ENCODE assay signal across 1 cellular context in the genomic region with DNA sequence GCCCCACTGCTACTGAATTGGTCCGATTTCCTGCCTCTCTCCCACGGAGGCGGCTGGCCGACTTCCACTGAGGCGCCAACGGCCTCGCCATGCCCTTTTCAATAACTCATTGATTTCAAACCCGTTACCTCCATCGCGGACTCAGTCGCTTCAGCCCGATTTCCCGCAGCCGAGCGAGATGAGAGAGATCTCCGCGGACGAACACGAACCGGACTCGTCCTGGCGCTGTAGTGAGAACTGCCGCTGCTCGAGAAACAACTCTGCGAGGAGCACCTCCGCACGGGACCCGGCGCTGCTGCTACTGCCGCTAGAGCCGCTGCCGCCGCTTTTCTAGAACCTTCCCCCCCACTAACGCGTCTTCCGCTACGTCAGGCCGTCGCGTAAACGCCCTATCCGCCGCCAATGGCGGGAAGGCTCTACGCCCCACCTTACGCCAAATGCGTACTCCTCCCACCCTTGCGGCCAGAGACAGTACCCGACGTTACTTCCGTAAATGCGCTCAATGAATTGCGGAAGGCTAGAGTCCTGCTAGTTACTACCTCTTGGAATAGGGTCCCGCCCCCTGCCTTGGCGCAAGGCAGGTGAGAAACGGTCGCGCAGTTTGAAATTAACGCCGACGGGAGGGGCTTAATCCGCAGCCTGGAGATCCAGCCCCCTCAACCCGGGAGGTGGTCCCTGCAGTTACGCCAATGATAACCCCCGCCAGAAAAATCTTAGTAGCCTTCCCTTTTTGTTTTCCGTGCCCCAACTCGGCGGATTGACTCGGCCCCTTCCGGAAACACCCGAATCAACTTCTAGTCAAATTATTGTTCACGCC.
TF ChIP-seq lines count a peak whose summit lies in the region.

A gene (minus strand): TSS at position 303 of the 817 bp plus-strand sequence. CDS start 169 bp downstream, at position 134.

TF ChIP-seq in K562, 482 proteins besides CTCF, POLR2A, EP300 and RAD21 (continued from another document and continues in another):
- TF ChIP-seq ZNF133 (CRISPR knock-in tag; IDR thresholded peaks at IDR 0.05) (no peak), NR4A1 (CRISPR knock-in tag; IDR thresholded peaks at IDR 0.05) (no peak), NR4A1 (tag; IDR thresholded peaks at IDR 0.05) (no peak), ZNF445 (CRISPR knock-in tag; IDR thresholded peaks at IDR 0.05; ENCODE audit: low read depth) (no peak), CREBBP (IDR thresholded peaks at IDR 0.05; ENCODE audit: low read depth, low read length) (no peak), MEF2D (tag; conservative IDR thresholded peaks at IDR 0.05; ENCODE audit: low read depth) (no peak), C11orf30 (IDR thresholded peaks at IDR 0.05; ENCODE audit: low read depth) (no peak), KLF10 (CRISPR knock-in tag; IDR thresholded peaks at IDR 0.05) (no peak), SIX5 (IDR thresholded peaks at IDR 0.05; ENCODE audit: borderline replicate concordance in 1 of 2, insufficient read depth in 1 of 2, low read depth in 1 of 2, low read length in 2 of 2) (peak; percentile 25 to 40; a peak in 2 of 4 replicates), HNRNPLL (IDR thresholded peaks at IDR 0.05; ENCODE audit: low read depth, low read length, poor library complexity, severe bottlenecking) (peak; percentile 99), ZKSCAN1 (IDR thresholded peaks at IDR 0.05; ENCODE audit: low read depth, low read length) (peak; percentile 57; the same call in 1 of the 2 replicates), MCM3 (IDR thresholded peaks at IDR 0.05) (no peak), TEAD4 (IDR thresholded peaks at IDR 0.05; ENCODE audit: low read length) (no peak), TEAD4 (CRISPR knock-in tag; IDR thresholded peaks at IDR 0.05; ENCODE audit: borderline replicate concordance) (no peak), ZSCAN29 (IDR thresholded peaks at IDR 0.05) (no peak), U2AF2 (optimal IDR thresholded peaks at IDR 0.05; ENCODE audit: low read depth, low read length) (no peak), NFXL1 (CRISPR knock-in tag; IDR thresholded peaks at IDR 0.05) (no peak), CC2D1A (IDR thresholded peaks at IDR 0.05) (peak; percentile 98), BMI1 (IDR thresholded peaks at IDR 0.05; ENCODE audit: low read length) (no peak), ARNT (IDR thresholded peaks at IDR 0.05) (peak; percentile 20 to 31; a peak in 2 of 4 replicates), CBX3 (IDR thresholded peaks at IDR 0.05; ENCODE audit: borderline replicate concordance in 1 of 2, low read length in 2 of 2) (0 out of 3 replicates have a peak, but pooled peaks of 1 of the 2 experiments have one; percentile 12), EGR1 (conservative IDR thresholded peaks at IDR 0.05) (no peak; the same call in 1 of the 2 replicates), ZNF165 (CRISPR knock-in tag; IDR thresholded peaks at IDR 0.05; ENCODE audit: borderline replicate concordance) (no peak), MCM7 (IDR thresholded peaks at IDR 0.05) (no peak), ETV5 (CRISPR knock-in tag; IDR thresholded peaks at IDR 0.05; ENCODE audit: low read depth) (no peak), SMARCA5 (IDR thresholded peaks at IDR 0.05) (no peak), FOXJ2 (tag; IDR thresholded peaks at IDR 0.05) (peak; percentile 70), DMBX1 (CRISPR knock-in tag; IDR thresholded peaks at IDR 0.05; ENCODE audit: borderline replicate concordance) (0 out of 2 replicates have a peak, but pooled peaks have one; percentile 4), ZNF644 (tag; IDR thresholded peaks at IDR 0.05; ENCODE audit: low read depth) (no peak), JUN (IDR thresholded peaks at IDR 0.05; ENCODE audit: borderline replicate concordance, low read depth, low read length) (0 out of 2 replicates have a peak, but pooled peaks have one; percentile 18), JUN (CRISPR knock-in tag; IDR thresholded peaks at IDR 0.05; ENCODE audit: borderline replicate concordance) (no peak), NUFIP1 (IDR thresholded peaks at IDR 0.05; ENCODE audit: partially characterized antibody) (no peak), ZNF274 (IDR thresholded peaks at IDR 0.05; ENCODE audit: borderline replicate concordance, low read depth, low read length) (no peak), MXI1 (IDR thresholded peaks at IDR 0.05; ENCODE audit: low read depth, low read length) (no peak)
- TF ChIP-seq, protein P1, sequence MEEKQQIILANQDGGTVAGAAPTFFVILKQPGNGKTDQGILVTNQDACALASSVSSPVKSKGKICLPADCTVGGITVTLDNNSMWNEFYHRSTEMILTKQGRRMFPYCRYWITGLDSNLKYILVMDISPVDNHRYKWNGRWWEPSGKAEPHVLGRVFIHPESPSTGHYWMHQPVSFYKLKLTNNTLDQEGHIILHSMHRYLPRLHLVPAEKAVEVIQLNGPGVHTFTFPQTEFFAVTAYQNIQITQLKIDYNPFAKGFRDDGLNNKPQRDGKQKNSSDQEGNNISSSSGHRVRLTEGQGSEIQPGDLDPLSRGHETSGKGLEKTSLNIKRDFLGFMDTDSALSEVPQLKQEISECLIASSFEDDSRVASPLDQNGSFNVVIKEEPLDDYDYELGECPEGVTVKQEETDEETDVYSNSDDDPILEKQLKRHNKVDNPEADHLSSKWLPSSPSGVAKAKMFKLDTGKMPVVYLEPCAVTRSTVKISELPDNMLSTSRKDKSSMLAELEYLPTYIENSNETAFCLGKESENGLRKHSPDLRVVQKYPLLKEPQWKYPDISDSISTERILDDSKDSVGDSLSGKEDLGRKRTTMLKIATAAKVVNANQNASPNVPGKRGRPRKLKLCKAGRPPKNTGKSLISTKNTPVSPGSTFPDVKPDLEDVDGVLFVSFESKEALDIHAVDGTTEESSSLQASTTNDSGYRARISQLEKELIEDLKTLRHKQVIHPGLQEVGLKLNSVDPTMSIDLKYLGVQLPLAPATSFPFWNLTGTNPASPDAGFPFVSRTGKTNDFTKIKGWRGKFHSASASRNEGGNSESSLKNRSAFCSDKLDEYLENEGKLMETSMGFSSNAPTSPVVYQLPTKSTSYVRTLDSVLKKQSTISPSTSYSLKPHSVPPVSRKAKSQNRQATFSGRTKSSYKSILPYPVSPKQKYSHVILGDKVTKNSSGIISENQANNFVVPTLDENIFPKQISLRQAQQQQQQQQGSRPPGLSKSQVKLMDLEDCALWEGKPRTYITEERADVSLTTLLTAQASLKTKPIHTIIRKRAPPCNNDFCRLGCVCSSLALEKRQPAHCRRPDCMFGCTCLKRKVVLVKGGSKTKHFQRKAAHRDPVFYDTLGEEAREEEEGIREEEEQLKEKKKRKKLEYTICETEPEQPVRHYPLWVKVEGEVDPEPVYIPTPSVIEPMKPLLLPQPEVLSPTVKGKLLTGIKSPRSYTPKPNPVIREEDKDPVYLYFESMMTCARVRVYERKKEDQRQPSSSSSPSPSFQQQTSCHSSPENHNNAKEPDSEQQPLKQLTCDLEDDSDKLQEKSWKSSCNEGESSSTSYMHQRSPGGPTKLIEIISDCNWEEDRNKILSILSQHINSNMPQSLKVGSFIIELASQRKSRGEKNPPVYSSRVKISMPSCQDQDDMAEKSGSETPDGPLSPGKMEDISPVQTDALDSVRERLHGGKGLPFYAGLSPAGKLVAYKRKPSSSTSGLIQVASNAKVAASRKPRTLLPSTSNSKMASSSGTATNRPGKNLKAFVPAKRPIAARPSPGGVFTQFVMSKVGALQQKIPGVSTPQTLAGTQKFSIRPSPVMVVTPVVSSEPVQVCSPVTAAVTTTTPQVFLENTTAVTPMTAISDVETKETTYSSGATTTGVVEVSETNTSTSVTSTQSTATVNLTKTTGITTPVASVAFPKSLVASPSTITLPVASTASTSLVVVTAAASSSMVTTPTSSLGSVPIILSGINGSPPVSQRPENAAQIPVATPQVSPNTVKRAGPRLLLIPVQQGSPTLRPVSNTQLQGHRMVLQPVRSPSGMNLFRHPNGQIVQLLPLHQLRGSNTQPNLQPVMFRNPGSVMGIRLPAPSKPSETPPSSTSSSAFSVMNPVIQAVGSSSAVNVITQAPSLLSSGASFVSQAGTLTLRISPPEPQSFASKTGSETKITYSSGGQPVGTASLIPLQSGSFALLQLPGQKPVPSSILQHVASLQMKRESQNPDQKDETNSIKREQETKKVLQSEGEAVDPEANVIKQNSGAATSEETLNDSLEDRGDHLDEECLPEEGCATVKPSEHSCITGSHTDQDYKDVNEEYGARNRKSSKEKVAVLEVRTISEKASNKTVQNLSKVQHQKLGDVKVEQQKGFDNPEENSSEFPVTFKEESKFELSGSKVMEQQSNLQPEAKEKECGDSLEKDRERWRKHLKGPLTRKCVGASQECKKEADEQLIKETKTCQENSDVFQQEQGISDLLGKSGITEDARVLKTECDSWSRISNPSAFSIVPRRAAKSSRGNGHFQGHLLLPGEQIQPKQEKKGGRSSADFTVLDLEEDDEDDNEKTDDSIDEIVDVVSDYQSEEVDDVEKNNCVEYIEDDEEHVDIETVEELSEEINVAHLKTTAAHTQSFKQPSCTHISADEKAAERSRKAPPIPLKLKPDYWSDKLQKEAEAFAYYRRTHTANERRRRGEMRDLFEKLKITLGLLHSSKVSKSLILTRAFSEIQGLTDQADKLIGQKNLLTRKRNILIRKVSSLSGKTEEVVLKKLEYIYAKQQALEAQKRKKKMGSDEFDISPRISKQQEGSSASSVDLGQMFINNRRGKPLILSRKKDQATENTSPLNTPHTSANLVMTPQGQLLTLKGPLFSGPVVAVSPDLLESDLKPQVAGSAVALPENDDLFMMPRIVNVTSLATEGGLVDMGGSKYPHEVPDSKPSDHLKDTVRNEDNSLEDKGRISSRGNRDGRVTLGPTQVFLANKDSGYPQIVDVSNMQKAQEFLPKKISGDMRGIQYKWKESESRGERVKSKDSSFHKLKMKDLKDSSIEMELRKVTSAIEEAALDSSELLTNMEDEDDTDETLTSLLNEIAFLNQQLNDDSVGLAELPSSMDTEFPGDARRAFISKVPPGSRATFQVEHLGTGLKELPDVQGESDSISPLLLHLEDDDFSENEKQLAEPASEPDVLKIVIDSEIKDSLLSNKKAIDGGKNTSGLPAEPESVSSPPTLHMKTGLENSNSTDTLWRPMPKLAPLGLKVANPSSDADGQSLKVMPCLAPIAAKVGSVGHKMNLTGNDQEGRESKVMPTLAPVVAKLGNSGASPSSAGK (IDR thresholded peaks at IDR 0.05), result no peak; the same call in 1 of the 2 replicates
- TF ChIP-seq, protein P2, sequence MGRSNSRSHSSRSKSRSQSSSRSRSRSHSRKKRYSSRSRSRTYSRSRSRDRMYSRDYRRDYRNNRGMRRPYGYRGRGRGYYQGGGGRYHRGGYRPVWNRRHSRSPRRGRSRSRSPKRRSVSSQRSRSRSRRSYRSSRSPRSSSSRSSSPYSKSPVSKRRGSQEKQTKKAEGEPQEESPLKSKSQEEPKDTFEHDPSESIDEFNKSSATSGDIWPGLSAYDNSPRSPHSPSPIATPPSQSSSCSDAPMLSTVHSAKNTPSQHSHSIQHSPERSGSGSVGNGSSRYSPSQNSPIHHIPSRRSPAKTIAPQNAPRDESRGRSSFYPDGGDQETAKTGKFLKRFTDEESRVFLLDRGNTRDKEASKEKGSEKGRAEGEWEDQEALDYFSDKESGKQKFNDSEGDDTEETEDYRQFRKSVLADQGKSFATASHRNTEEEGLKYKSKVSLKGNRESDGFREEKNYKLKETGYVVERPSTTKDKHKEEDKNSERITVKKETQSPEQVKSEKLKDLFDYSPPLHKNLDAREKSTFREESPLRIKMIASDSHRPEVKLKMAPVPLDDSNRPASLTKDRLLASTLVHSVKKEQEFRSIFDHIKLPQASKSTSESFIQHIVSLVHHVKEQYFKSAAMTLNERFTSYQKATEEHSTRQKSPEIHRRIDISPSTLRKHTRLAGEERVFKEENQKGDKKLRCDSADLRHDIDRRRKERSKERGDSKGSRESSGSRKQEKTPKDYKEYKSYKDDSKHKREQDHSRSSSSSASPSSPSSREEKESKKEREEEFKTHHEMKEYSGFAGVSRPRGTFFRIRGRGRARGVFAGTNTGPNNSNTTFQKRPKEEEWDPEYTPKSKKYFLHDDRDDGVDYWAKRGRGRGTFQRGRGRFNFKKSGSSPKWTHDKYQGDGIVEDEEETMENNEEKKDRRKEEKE (IDR thresholded peaks at IDR 0.05; ENCODE audit: borderline replicate concordance in 1 of 2, control insufficient read depth in 1 of 2, low read depth in 2 of 2, low read length in 1 of 2), result peak in 1 of 2 experiments; percentile 86; a peak in 2 of 4 replicates
- TF ChIP-seq, protein P3, sequence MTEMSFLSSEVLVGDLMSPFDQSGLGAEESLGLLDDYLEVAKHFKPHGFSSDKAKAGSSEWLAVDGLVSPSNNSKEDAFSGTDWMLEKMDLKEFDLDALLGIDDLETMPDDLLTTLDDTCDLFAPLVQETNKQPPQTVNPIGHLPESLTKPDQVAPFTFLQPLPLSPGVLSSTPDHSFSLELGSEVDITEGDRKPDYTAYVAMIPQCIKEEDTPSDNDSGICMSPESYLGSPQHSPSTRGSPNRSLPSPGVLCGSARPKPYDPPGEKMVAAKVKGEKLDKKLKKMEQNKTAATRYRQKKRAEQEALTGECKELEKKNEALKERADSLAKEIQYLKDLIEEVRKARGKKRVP (CRISPR knock-in tag; IDR thresholded peaks at IDR 0.05), result 0 out of 2 replicates have a peak, but pooled peaks have one; percentile 49
- TF ChIP-seq, protein P4, sequence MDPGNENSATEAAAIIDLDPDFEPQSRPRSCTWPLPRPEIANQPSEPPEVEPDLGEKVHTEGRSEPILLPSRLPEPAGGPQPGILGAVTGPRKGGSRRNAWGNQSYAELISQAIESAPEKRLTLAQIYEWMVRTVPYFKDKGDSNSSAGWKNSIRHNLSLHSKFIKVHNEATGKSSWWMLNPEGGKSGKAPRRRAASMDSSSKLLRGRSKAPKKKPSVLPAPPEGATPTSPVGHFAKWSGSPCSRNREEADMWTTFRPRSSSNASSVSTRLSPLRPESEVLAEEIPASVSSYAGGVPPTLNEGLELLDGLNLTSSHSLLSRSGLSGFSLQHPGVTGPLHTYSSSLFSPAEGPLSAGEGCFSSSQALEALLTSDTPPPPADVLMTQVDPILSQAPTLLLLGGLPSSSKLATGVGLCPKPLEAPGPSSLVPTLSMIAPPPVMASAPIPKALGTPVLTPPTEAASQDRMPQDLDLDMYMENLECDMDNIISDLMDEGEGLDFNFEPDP (CRISPR knock-in tag; IDR thresholded peaks at IDR 0.05), result no peak
- TF ChIP-seq, protein P5, sequence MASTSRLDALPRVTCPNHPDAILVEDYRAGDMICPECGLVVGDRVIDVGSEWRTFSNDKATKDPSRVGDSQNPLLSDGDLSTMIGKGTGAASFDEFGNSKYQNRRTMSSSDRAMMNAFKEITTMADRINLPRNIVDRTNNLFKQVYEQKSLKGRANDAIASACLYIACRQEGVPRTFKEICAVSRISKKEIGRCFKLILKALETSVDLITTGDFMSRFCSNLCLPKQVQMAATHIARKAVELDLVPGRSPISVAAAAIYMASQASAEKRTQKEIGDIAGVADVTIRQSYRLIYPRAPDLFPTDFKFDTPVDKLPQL (IDR thresholded peaks at IDR 0.05; ENCODE audit: extremely low read depth, insufficient read length), result peak; percentile 93
- TF ChIP-seq, protein P6, sequence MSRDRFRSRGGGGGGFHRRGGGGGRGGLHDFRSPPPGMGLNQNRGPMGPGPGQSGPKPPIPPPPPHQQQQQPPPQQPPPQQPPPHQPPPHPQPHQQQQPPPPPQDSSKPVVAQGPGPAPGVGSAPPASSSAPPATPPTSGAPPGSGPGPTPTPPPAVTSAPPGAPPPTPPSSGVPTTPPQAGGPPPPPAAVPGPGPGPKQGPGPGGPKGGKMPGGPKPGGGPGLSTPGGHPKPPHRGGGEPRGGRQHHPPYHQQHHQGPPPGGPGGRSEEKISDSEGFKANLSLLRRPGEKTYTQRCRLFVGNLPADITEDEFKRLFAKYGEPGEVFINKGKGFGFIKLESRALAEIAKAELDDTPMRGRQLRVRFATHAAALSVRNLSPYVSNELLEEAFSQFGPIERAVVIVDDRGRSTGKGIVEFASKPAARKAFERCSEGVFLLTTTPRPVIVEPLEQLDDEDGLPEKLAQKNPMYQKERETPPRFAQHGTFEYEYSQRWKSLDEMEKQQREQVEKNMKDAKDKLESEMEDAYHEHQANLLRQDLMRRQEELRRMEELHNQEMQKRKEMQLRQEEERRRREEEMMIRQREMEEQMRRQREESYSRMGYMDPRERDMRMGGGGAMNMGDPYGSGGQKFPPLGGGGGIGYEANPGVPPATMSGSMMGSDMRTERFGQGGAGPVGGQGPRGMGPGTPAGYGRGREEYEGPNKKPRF (IDR thresholded peaks at IDR 0.05; ENCODE audit: low read depth, low read length), result peak; percentile 100
